ENCODE assay signal across 8 cellular contexts in genomic region chr11:73787643-73788537, GRCh38. TPM values are rescaled to one million over a fixed set of nuclear protein-coding genes. Genes with fewer than 3 reads are reported as not detected.
DNase-seq lines count a peak whose midpoint lies in the region; ATAC-seq and TF ChIP-seq lines count a peak whose summit lies in the region.

Gene MRPL48 (plus strand): TSS chr11:73787874. CDS start chr11:73787972, 98 bp downstream.

- H3K4me1 ChIP-seq in foreskin keratinocyte (no peaks in the 10 kb centered on the region), neural progenitor cell (peaks cover 6% of the 10 kb centered on the region)

- TF ChIP-seq CTCF in foreskin keratinocyte (conservative IDR thresholded peaks at IDR 0.05) (no peak), neural progenitor cell (IDR thresholded peaks at IDR 0.05) (no peak)

- H3K9me3 ChIP-seq in MG63 (no peaks in the 10 kb centered on the region), neural progenitor cell (ENCODE audit: low read depth) (no peaks in the 10 kb centered on the region)

- peak within 1 kb of the TSS; percentile 100 for H3K27ac Mint-ChIP-seq in neural progenitor cell

- H3K4me2 ChIP-seq in neural progenitor cell: peak within 1 kb of the TSS; percentile 92

- DNase-seq in EL (peak; percentile 96), H7 (peak; percentile 93), MG63 (peak; percentile 98), SHP77 treated with DMSO at 0.1 percent for 48 hours (lab: John Stamatoyannopoulos, UW) (peak; percentile 98), activated gamma-delta T cell (lab: John Stamatoyannopoulos, UW) (peak; percentile 72), foreskin keratinocyte (peak; percentile 76 to 90), neural progenitor cell (ENCODE audit: low spot score) (peak; percentile 84), stromal cell of bone marrow (ENCODE audit: low read depth) (peak; percentile 82)

- peaks cover 4% of the 10 kb centered on the region for H3K27me3 Mint-ChIP-seq in neural progenitor cell (ENCODE audit: insufficient read depth, low read depth)

- ATAC-seq in foreskin keratinocyte: peak; percentile 95

- H3K27ac ChIP-seq in foreskin keratinocyte (peak within 1 kb of the TSS; percentile 69), neural progenitor cell (peak within 1 kb of the TSS; percentile 90)

- peak within 1 kb of the TSS; percentile 81 for H3K9ac ChIP-seq in neural progenitor cell

- H3K79me2 ChIP-seq in neural progenitor cell (ENCODE audit: low read depth): peaks cover 7% of the 10 kb centered on the region

- H3F3A ChIP-seq in neural progenitor cell (ENCODE audit: low read depth): peaks cover 22% of the 10 kb centered on the region

- no peaks in the 10 kb centered on the region for H3K36me3 ChIP-seq in H7 (replicated peaks; ENCODE audit: control insufficient read depth, insufficient read depth, low read length)
- H3K36me3 ChIP-seq in MG63: peaks cover 6% of the 10 kb centered on the region
- H3K36me3 ChIP-seq in neural progenitor cell: no peaks in the 10 kb centered on the region

- peak within 1 kb of the TSS; percentile 96 for H2AFZ ChIP-seq in neural progenitor cell (replicated peaks)

- peak within 1 kb of the TSS; percentile 99 for H3K4me3 Mint-ChIP-seq in neural progenitor cell

- H4K20me1 ChIP-seq in neural progenitor cell (ENCODE audit: low read depth): no peaks in the 10 kb centered on the region

- H3K9me3 Mint-ChIP-seq in neural progenitor cell: no peaks in the 10 kb centered on the region

- no peaks in the 10 kb centered on the region for H3K27me3 ChIP-seq in H7 (ENCODE audit: control insufficient read depth, insufficient read depth, low read length)
- no peaks in the 10 kb centered on the region for H3K27me3 ChIP-seq in MG63
- no peaks in the 10 kb centered on the region for H3K27me3 ChIP-seq in foreskin keratinocyte
- H3K27me3 ChIP-seq in neural progenitor cell: no peaks in the 10 kb centered on the region

- peaks cover 11% of the 10 kb centered on the region for H3K4me1 Mint-ChIP-seq in neural progenitor cell

- peaks cover 1% of the 10 kb centered on the region for H3K36me3 Mint-ChIP-seq in neural progenitor cell

- H3K4me3 ChIP-seq in H7 (ENCODE audit: insufficient read depth, low read depth, low read length) (peak within 1 kb of the TSS; percentile 72), MG63 (peak within 1 kb of the TSS; percentile 68), neural progenitor cell (peak within 1 kb of the TSS; percentile 73)

RNA-seq across cellular contexts. Expression of gene MRPL48, which starts in this region (rescaled TPM):
- total RNA-seq in H7 (2014; rRNA removed; shearing (Covaris generic)): 57.7 and 58.7 TPM in 2 replicates
- 48.6 and 52.0 TPM in 2 replicates for total RNA-seq in MG63 (2014; rRNA removed; shearing (Covaris generic); ENCODE audit: low replicate concordance)
- total RNA-seq in foreskin keratinocyte (54.3 and 58.3 TPM in 2 replicates), neural progenitor cell (ENCODE audit: low replicate concordance) (21.0 and 27.2 TPM in 2 replicates)
- 54.0 and 58.4 TPM in 2 replicates for polyA plus RNA-seq in foreskin keratinocyte

Comparison
In these comparisons a context has a peak if more than half of its experiments do, and no peak if none do; other contexts are left out.
1. Peak in every context shown above with its lines: DNase-seq, ATAC-seq, H3K4me3 ChIP-seq and H3K27ac ChIP-seq.